1 cellular context compared by ENCODE assay signal in genomic region chr2:218568190-218569037, GRCh38.
TF ChIP-seq lines count a peak whose summit lies in the region.

CNOT9 (plus strand) TSS chr2:218568839; CDS start chr2:218568955, 116 bp downstream.
USP37 (minus strand) TSS chr2:218568351; CDS start chr2:218558653, 9,698 bp downstream.

TF ChIP-seq in HepG2, 621 proteins besides CTCF, POLR2A, EP300 and RAD21 (continued from another document and continues in another):
- TF ChIP-seq BCLAF1 (IDR thresholded peaks at IDR 0.05): no peak
- TF ChIP-seq SRSF4 (IDR thresholded peaks at IDR 0.05; ENCODE audit: low read depth, low read length, poor library complexity, severe bottlenecking): no peak
- no peak for TF ChIP-seq TERF1 (CRISPR knock-in tag; IDR thresholded peaks at IDR 0.05)
- peak; percentile 41 for TF ChIP-seq XRCC5 (optimal IDR thresholded peaks at IDR 0.05; ENCODE audit: low read length)
- 0 out of 2 replicates have a peak, but pooled peaks have one; percentile 91 for TF ChIP-seq ZNF160 (CRISPR knock-in tag; IDR thresholded peaks at IDR 0.05)
- TF ChIP-seq NFAT5 (CRISPR knock-in tag; IDR thresholded peaks at IDR 0.05): peak; percentile 36
- TF ChIP-seq MYNN (CRISPR knock-in tag; IDR thresholded peaks at IDR 0.05; ENCODE audit: low read depth): peak; percentile 58; the same call in 1 of the 2 replicates
- no peak; the same call in 1 of the 2 replicates for TF ChIP-seq EHMT2 (IDR thresholded peaks at IDR 0.05; ENCODE audit: borderline replicate concordance, low read depth, low read length)
- TF ChIP-seq ZNF687 (CRISPR knock-in tag; IDR thresholded peaks at IDR 0.05): peak; percentile 99
- peak; percentile 97; the same call in 1 of the 2 replicates for TF ChIP-seq MXD1 (CRISPR knock-in tag; IDR thresholded peaks at IDR 0.05)
- TF ChIP-seq RERE (CRISPR knock-in tag; IDR thresholded peaks at IDR 0.05; ENCODE audit: low read depth): no peak
- TF ChIP-seq REPIN1 (CRISPR knock-in tag; IDR thresholded peaks at IDR 0.05; ENCODE audit: borderline replicate concordance, low read depth): peak; percentile 99
- TF ChIP-seq ZNF281 (CRISPR knock-in tag; IDR thresholded peaks at IDR 0.05; ENCODE audit: borderline replicate concordance): 0 out of 2 replicates have a peak, but pooled peaks have one; percentile 57
- TF ChIP-seq ZFP36L2 (CRISPR knock-in tag; IDR thresholded peaks at IDR 0.05): no peak; the same call in 1 of the 2 replicates
- peak; percentile 78 for TF ChIP-seq ZNF543 (CRISPR knock-in tag; IDR thresholded peaks at IDR 0.05)
- no peak for TF ChIP-seq NFE2L1 (CRISPR knock-in tag; IDR thresholded peaks at IDR 0.05; ENCODE audit: borderline replicate concordance)
- no peak for TF ChIP-seq ATRX (CRISPR knock-in tag; IDR thresholded peaks at IDR 0.05; ENCODE audit: borderline replicate concordance)
- peak; percentile 57; the same call in 1 of the 2 replicates for TF ChIP-seq RXRB (CRISPR knock-in tag; IDR thresholded peaks at IDR 0.05; ENCODE audit: borderline replicate concordance)
- peak; percentile 93 for TF ChIP-seq FOXC1 (CRISPR knock-in tag; IDR thresholded peaks at IDR 0.05; ENCODE audit: borderline replicate concordance)
- no peak for TF ChIP-seq ZNF512 (CRISPR knock-in tag; IDR thresholded peaks at IDR 0.05)
- TF ChIP-seq ATF7 (IDR thresholded peaks at IDR 0.05): peak; percentile 42
- peak; percentile 78; the same call in 1 of the 2 replicates for TF ChIP-seq ATF7 (CRISPR knock-in tag; IDR thresholded peaks at IDR 0.05)
- peak; percentile 82 for TF ChIP-seq ZBTB26 (CRISPR knock-in tag; IDR thresholded peaks at IDR 0.05; ENCODE audit: borderline replicate concordance)
